36 cellular contexts compared by ENCODE assay signal in genomic region chr5:148042920-148043319, GRCh38. TPM values are rescaled to one million over a fixed set of nuclear protein-coding genes. Genes with fewer than 3 reads are reported as not detected.
"Had no signal": no experiment of that assay in that cellular context is flagged by ENCODE, and none has a peak within 500 bp of the region (broad histone marks: within the 10 kb centered on the region; RNA-seq: fewer than 3 reads in every experiment).

No MANE protein-coding gene starts in this region.

- H3K27ac ChIP-seq: adrenal gland, ascending aorta, breast epithelium, cardiac muscle cell, colonic mucosa, foreskin keratinocyte, gastrocnemius medialis, heart left ventricle had no signal

- H3K27ac Mint-ChIP-seq: activated CD4-positive, alpha-beta memory T cell treated with anti-CD3 and anti-CD28 coated beads for 36 hours; activated CD4-positive, alpha-beta T cell treated with anti-CD3 and anti-CD28 coated beads for 36 hours; activated CD4-positive, alpha-beta T cell treated with anti-CD3 and anti-CD28 coated beads, Interleukin-2, amount 10 ng/mL, durations not matched to agents 24 days and 14 days; activated CD8-positive, alpha-beta memory T cell treated with anti-CD3 and anti-CD28 coated beads, Interleukin-2, amount 10 ng/mL, durations not matched to agents 7 days and 5 days; activated CD8-positive, alpha-beta T cell treated with anti-CD3 and anti-CD28 coated beads, Interleukin-2, amount 10 ng/mL, durations not matched to agents 7 days and 5 days; activated naive CD4-positive, alpha-beta T cell treated with anti-CD3 and anti-CD28 coated beads for 36 hours; activated naive CD4-positive, alpha-beta T cell treated with anti-CD3 and anti-CD28 coated beads, Interleukin-2, amount 50 U/mL, for 24 hours; activated naive CD8-positive, alpha-beta T cell treated with anti-CD3 and anti-CD28 coated beads for 36 hours; activated naive CD8-positive, alpha-beta T cell treated with anti-CD3 and anti-CD28 coated beads, Interleukin-2, amount 50 U/mL, for 24 hours; activated T-helper 1 cell treated with anti-CD3 and anti-CD28 coated beads, Interleukin-12 subunit alpha, Interleukin-12 subunit beta, Interleukin-2, Interleukin-4 antibody, amounts not matched to agents 30 ng/mL and 10 ng/mL and 1 ng/mL, durations not matched to agents 14 hours and 24 hours and 36 hours; activated T-helper 2 cell treated with anti-CD3 and anti-CD28 coated beads, Interferon-gamma antibody, Interleukin-2, Interleukin-4, amounts not matched to agents 10 μg/mL and 5 μg/mL and 100 μg/mL, durations not matched to agents 14 hours and 24 hours and 36 hours; brain; T-helper 17 cell had no signal

- H3K27me3 ChIP-seq: adrenal gland, ascending aorta, breast epithelium, cardiac muscle cell, colonic mucosa, foreskin keratinocyte, gastrocnemius medialis, heart left ventricle had no signal

- H3K4me1 Mint-ChIP-seq: activated CD4-positive, alpha-beta T cell treated with anti-CD3 and anti-CD28 coated beads for 36 hours; activated CD4-positive, alpha-beta T cell treated with anti-CD3 and anti-CD28 coated beads, Interleukin-2, amount 10 ng/mL, durations not matched to agents 24 days and 14 days; activated CD8-positive, alpha-beta memory T cell treated with anti-CD3 and anti-CD28 coated beads, Interleukin-2, amount 10 ng/mL, durations not matched to agents 7 days and 5 days; activated naive CD4-positive, alpha-beta T cell treated with anti-CD3 and anti-CD28 coated beads, Interleukin-2, amount 50 U/mL, for 24 hours; activated naive CD8-positive, alpha-beta T cell treated with anti-CD3 and anti-CD28 coated beads for 36 hours; activated naive CD8-positive, alpha-beta T cell treated with anti-CD3 and anti-CD28 coated beads, Interleukin-2, amount 50 U/mL, for 24 hours; brain; T-helper 17 cell had no signal

- DNase-seq: activated CD4-positive, alpha-beta memory T cell treated with anti-CD3 and anti-CD28 coated beads for 36 hours; activated CD4-positive, alpha-beta T cell treated with anti-CD3 and anti-CD28 coated beads for 36 hours; activated CD4-positive, alpha-beta T cell treated with anti-CD3 and anti-CD28 coated beads, Interleukin-2, amount 10 ng/mL, durations not matched to agents 24 days and 14 days; activated CD4-positive, CD25-positive, alpha-beta regulatory T cell; activated CD4-positive, CD25-positive, alpha-beta regulatory T cell treated with anti-CD3 and anti-CD28 coated beads, Interleukin-2, amount 50 U/mL, for 72 hours; activated CD8-positive, alpha-beta memory T cell treated with anti-CD3 and anti-CD28 coated beads, Interleukin-2, amount 10 ng/mL, durations not matched to agents 7 days and 5 days; activated CD8-positive, alpha-beta memory T cell treated with anti-CD3 and anti-CD28 coated beads, Interleukin-2, amount 50 U/mL, for 4 hours; activated CD8-positive, alpha-beta T cell treated with anti-CD3 and anti-CD28 coated beads, Interleukin-2, amount 10 ng/mL, durations not matched to agents 7 days and 5 days; activated effector memory CD4-positive, alpha-beta T cell treated with anti-CD3 and anti-CD28 coated beads, Interleukin-2, amount 50 U/mL, for 16 hours; activated naive CD4-positive, alpha-beta T cell treated with anti-CD3 and anti-CD28 coated beads for 36 hours; activated naive CD8-positive, alpha-beta T cell treated with anti-CD3 and anti-CD28 coated beads for 36 hours; activated naive CD8-positive, alpha-beta T cell treated with anti-CD3 and anti-CD28 coated beads, Interleukin-2, amount 50 U/mL, for 24 hours; activated T-cell treated with anti-CD3 and anti-CD28 coated beads, Interleukin-2, amount 50 U/mL, for 1 hour; activated T-cell treated with anti-CD3 and anti-CD28 coated beads, Interleukin-2, amount 50 U/mL, for 48 hours; adrenal gland; amygdala; central memory CD4-positive, alpha-beta T cell; cerebellar nuclear complex; colonic mucosa; effector CD8-positive, alpha-beta T cell; erythroblast; foreskin keratinocyte; gastrocnemius medialis; glutamatergic neuron; heart left ventricle; T-helper 1 cell; T-helper 17 cell had no signal

- H3K4me3 Mint-ChIP-seq: activated CD4-positive, alpha-beta memory T cell treated with anti-CD3 and anti-CD28 coated beads for 36 hours; activated CD4-positive, alpha-beta T cell treated with anti-CD3 and anti-CD28 coated beads for 36 hours; activated CD4-positive, alpha-beta T cell treated with anti-CD3 and anti-CD28 coated beads, Interleukin-2, amount 10 ng/mL, durations not matched to agents 24 days and 14 days; activated CD8-positive, alpha-beta memory T cell treated with anti-CD3 and anti-CD28 coated beads, Interleukin-2, amount 10 ng/mL, durations not matched to agents 7 days and 5 days; activated CD8-positive, alpha-beta T cell treated with anti-CD3 and anti-CD28 coated beads, Interleukin-2, amount 10 ng/mL, durations not matched to agents 7 days and 5 days; activated naive CD4-positive, alpha-beta T cell treated with anti-CD3 and anti-CD28 coated beads for 36 hours; activated naive CD4-positive, alpha-beta T cell treated with anti-CD3 and anti-CD28 coated beads, Interleukin-2, amount 50 U/mL, for 24 hours; activated naive CD8-positive, alpha-beta T cell treated with anti-CD3 and anti-CD28 coated beads for 36 hours; activated naive CD8-positive, alpha-beta T cell treated with anti-CD3 and anti-CD28 coated beads, Interleukin-2, amount 50 U/mL, for 24 hours; activated T-helper 1 cell treated with anti-CD3 and anti-CD28 coated beads, Interleukin-12 subunit alpha, Interleukin-12 subunit beta, Interleukin-2, Interleukin-4 antibody, amounts not matched to agents 30 ng/mL and 10 ng/mL and 1 ng/mL, durations not matched to agents 14 hours and 24 hours and 36 hours; brain; T-helper 17 cell had no signal

- H3K9me3 Mint-ChIP-seq: activated CD4-positive, alpha-beta T cell treated with anti-CD3 and anti-CD28 coated beads, Interleukin-2, amount 10 ng/mL, durations not matched to agents 24 days and 14 days; activated naive CD8-positive, alpha-beta T cell treated with anti-CD3 and anti-CD28 coated beads, Interleukin-2, amount 50 U/mL, for 24 hours; activated T-helper 1 cell treated with anti-CD3 and anti-CD28 coated beads, Interleukin-12 subunit alpha, Interleukin-12 subunit beta, Interleukin-2, Interleukin-4 antibody, amounts not matched to agents 30 ng/mL and 10 ng/mL and 1 ng/mL, durations not matched to agents 14 hours and 24 hours and 36 hours; activated T-helper 2 cell treated with anti-CD3 and anti-CD28 coated beads, Interferon-gamma antibody, Interleukin-2, Interleukin-4, amounts not matched to agents 10 μg/mL and 5 μg/mL and 100 μg/mL, durations not matched to agents 14 hours and 24 hours and 36 hours had no signal

- H3K36me3 Mint-ChIP-seq: activated CD4-positive, alpha-beta memory T cell treated with anti-CD3 and anti-CD28 coated beads for 36 hours; activated CD8-positive, alpha-beta memory T cell treated with anti-CD3 and anti-CD28 coated beads, Interleukin-2, amount 10 ng/mL, durations not matched to agents 7 days and 5 days; activated naive CD4-positive, alpha-beta T cell treated with anti-CD3 and anti-CD28 coated beads, Interleukin-2, amount 50 U/mL, for 24 hours; activated naive CD8-positive, alpha-beta T cell treated with anti-CD3 and anti-CD28 coated beads for 36 hours had no signal

- ATAC-seq: activated CD4-positive, alpha-beta T cell treated with anti-CD3 and anti-CD28 coated beads for 36 hours; activated CD8-positive, alpha-beta memory T cell treated with anti-CD3 and anti-CD28 coated beads, Interleukin-2, amount 10 ng/mL, durations not matched to agents 7 days and 5 days; activated CD8-positive, alpha-beta T cell treated with anti-CD3 and anti-CD28 coated beads, Interleukin-2, amount 10 ng/mL, durations not matched to agents 7 days and 5 days; activated naive CD8-positive, alpha-beta T cell treated with anti-CD3 and anti-CD28 coated beads, Interleukin-2, amount 50 U/mL, for 24 hours; gastrocnemius medialis; heart left ventricle; T-helper 17 cell had no signal

- H3K36me3 ChIP-seq: adrenal gland, ascending aorta, breast epithelium, cardiac muscle cell, colonic mucosa, gastrocnemius medialis, heart left ventricle had no signal

- H3K9me3 ChIP-seq: adrenal gland, ascending aorta, colonic mucosa, gastrocnemius medialis had no signal

- H3K4me3 ChIP-seq: adrenal gland, ascending aorta, breast epithelium, cardiac muscle cell, colonic mucosa, gastrocnemius medialis, heart left ventricle had no signal

- H3K4me1 ChIP-seq: adrenal gland, ascending aorta, breast epithelium, colonic mucosa, foreskin keratinocyte, gastrocnemius medialis, heart left ventricle had no signal

- H3K27me3 Mint-ChIP-seq: activated CD4-positive, alpha-beta memory T cell treated with anti-CD3 and anti-CD28 coated beads for 36 hours; activated CD4-positive, alpha-beta T cell treated with anti-CD3 and anti-CD28 coated beads for 36 hours; activated CD4-positive, alpha-beta T cell treated with anti-CD3 and anti-CD28 coated beads, Interleukin-2, amount 10 ng/mL, durations not matched to agents 24 days and 14 days; activated CD8-positive, alpha-beta memory T cell treated with anti-CD3 and anti-CD28 coated beads, Interleukin-2, amount 10 ng/mL, durations not matched to agents 7 days and 5 days; activated naive CD4-positive, alpha-beta T cell treated with anti-CD3 and anti-CD28 coated beads, Interleukin-2, amount 50 U/mL, for 24 hours; activated naive CD8-positive, alpha-beta T cell treated with anti-CD3 and anti-CD28 coated beads for 36 hours; activated naive CD8-positive, alpha-beta T cell treated with anti-CD3 and anti-CD28 coated beads, Interleukin-2, amount 50 U/mL, for 24 hours; brain; T-helper 17 cell had no signal

RNA-seq across cellular contexts. Expression of gene SPINK5, which starts 20.9 kb away (rescaled TPM):
- total RNA-seq: activated CD4-positive, alpha-beta memory T cell treated with anti-CD3 and anti-CD28 coated beads for 36 hours; activated CD4-positive, alpha-beta T cell treated with anti-CD3 and anti-CD28 coated beads for 36 hours; activated CD4-positive, alpha-beta T cell treated with anti-CD3 and anti-CD28 coated beads, Interleukin-2, amount 10 ng/mL, durations not matched to agents 24 days and 14 days; activated CD8-positive, alpha-beta memory T cell treated with anti-CD3 and anti-CD28 coated beads for 36 hours; activated CD8-positive, alpha-beta memory T cell treated with anti-CD3 and anti-CD28 coated beads, Interleukin-2, amount 10 ng/mL, durations not matched to agents 7 days and 5 days; activated CD8-positive, alpha-beta T cell treated with anti-CD3 and anti-CD28 coated beads, Interleukin-2, amount 10 ng/mL, durations not matched to agents 7 days and 5 days; activated naive CD4-positive, alpha-beta T cell treated with anti-CD3 and anti-CD28 coated beads for 36 hours; activated naive CD8-positive, alpha-beta T cell treated with anti-CD3 and anti-CD28 coated beads for 36 hours; activated T-helper 1 cell treated with anti-CD3 and anti-CD28 coated beads, Interleukin-12 subunit alpha, Interleukin-12 subunit beta, Interleukin-2, Interleukin-4 antibody, amounts not matched to agents 30 ng/mL and 10 ng/mL and 1 ng/mL, durations not matched to agents 14 hours and 24 hours and 36 hours; activated T-helper 2 cell treated with anti-CD3 and anti-CD28 coated beads, Interferon-gamma antibody, Interleukin-2, Interleukin-4, amounts not matched to agents 10 μg/mL and 5 μg/mL and 100 μg/mL, durations not matched to agents 14 hours and 24 hours and 36 hours; ascending aorta; dermis microvascular lymphatic vessel endothelial cell; T-helper 17 cell had no signal
